ENCODE assay signal across 1 cellular context in the genomic region with DNA sequence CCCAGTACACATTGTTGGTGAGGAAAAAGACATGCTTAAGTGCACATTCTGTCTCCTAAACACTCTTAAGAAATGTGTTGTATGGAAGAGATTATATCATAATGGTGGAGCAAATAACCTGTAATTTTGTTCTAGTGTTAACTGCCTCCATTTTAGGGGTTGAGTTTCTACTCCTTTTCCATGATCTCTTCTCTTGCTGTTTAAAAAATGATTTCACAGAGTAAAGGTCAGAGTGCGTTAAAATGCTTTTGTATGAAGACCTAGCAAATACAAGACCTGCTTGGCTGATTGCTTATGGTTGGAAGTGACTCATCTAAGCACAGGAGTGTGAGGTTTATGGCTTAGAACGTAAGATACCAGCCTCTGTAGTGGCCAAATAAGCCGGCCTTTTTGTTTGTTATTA.
TF ChIP-seq lines count a peak whose summit lies in the region.

No MANE protein-coding gene starts in this region.

TF ChIP-seq in HepG2, 621 proteins besides CTCF, POLR2A, EP300 and RAD21 (continued from another document and continues in another):
- TF ChIP-seq ARID5B (CRISPR knock-in tag; IDR thresholded peaks at IDR 0.05) (peak; percentile 83), PPARG (CRISPR knock-in tag; conservative IDR thresholded peaks at IDR 0.05) (0 out of 2 replicates have a peak, but pooled peaks have one; percentile 34), TBX2 (CRISPR knock-in tag; IDR thresholded peaks at IDR 0.05; ENCODE audit: borderline replicate concordance) (0 out of 2 replicates have a peak, but pooled peaks have one; percentile 33), FOXP1 (IDR thresholded peaks at IDR 0.05) (no peak), FOXP1 (CRISPR knock-in tag; IDR thresholded peaks at IDR 0.05) (peak; percentile 47; the same call in 1 of the 2 replicates), MIXL1 (CRISPR knock-in tag; IDR thresholded peaks at IDR 0.05) (0 out of 2 replicates have a peak, but pooled peaks have one; percentile 20), AHR (CRISPR knock-in tag; IDR thresholded peaks at IDR 0.05) (no peak), THAP11 (CRISPR knock-in tag; IDR thresholded peaks at IDR 0.05) (0 out of 2 replicates have a peak, but pooled peaks have one; percentile 26), HHEX (CRISPR knock-in tag; IDR thresholded peaks at IDR 0.05) (peak; percentile 43; the same call in 1 of the 2 replicates), DMAP1 (CRISPR knock-in tag; IDR thresholded peaks at IDR 0.05) (no peak), HDAC2 (CRISPR knock-in tag; IDR thresholded peaks at IDR 0.05) (0 out of 2 replicates have a peak, but pooled peaks have one; percentile 21), ZGPAT (CRISPR knock-in tag; IDR thresholded peaks at IDR 0.05) (peak; percentile 48; the same call in 1 of the 2 replicates), HNF4A (CRISPR knock-in tag; IDR thresholded peaks at IDR 0.05) (peak; percentile 48; the same call in 1 of the 2 replicates), RERE (CRISPR knock-in tag; IDR thresholded peaks at IDR 0.05; ENCODE audit: low read depth) (peak; percentile 32; the same call in 1 of the 2 replicates), PITX1 (CRISPR knock-in tag; IDR thresholded peaks at IDR 0.05) (0 out of 2 replicates have a peak, but pooled peaks have one; percentile 27), ZEB1 (IDR thresholded peaks at IDR 0.05; ENCODE audit: insufficient replicate concordance, low read depth) (no peak), SALL1 (CRISPR knock-in tag; IDR thresholded peaks at IDR 0.05) (peak; percentile 28; the same call in 1 of the 2 replicates), PAXIP1 (CRISPR knock-in tag; conservative IDR thresholded peaks at IDR 0.05) (peak; percentile 67), KDM6A (CRISPR knock-in tag; IDR thresholded peaks at IDR 0.05; ENCODE audit: low read depth) (0 out of 2 replicates have a peak, but pooled peaks have one; percentile 36), RCOR2 (CRISPR knock-in tag; IDR thresholded peaks at IDR 0.05) (0 out of 2 replicates have a peak, but pooled peaks have one; percentile 25), CREM (IDR thresholded peaks at IDR 0.05) (0 out of 2 replicates have a peak, but pooled peaks have one; percentile 33), CREM (CRISPR knock-in tag; IDR thresholded peaks at IDR 0.05) (no peak), FOSL1 (CRISPR knock-in tag; IDR thresholded peaks at IDR 0.05; ENCODE audit: borderline replicate concordance) (peak; percentile 60; the same call in 1 of the 2 replicates), SOX13 (IDR thresholded peaks at IDR 0.05) (no peak), SOX13 (CRISPR knock-in tag; conservative IDR thresholded peaks at IDR 0.05 in 1 of 2, IDR thresholded peaks at IDR 0.05 in 1 of 2) (peak in 1 of 2 experiments; percentile 54; a peak in 1 of 4 replicates), HDAC1 (CRISPR knock-in tag; IDR thresholded peaks at IDR 0.05) (peak; percentile 29; the same call in 1 of the 2 replicates), ARID3A (IDR thresholded peaks at IDR 0.05; ENCODE audit: low read depth, low read length) (peak; percentile 53; the same call in 1 of the 2 replicates), TCF7 (IDR thresholded peaks at IDR 0.05; ENCODE audit: low read depth) (peak; percentile 69), NFATC3 (CRISPR knock-in tag; IDR thresholded peaks at IDR 0.05) (no peak), NR3C1 (CRISPR knock-in tag; IDR thresholded peaks at IDR 0.05) (no peak), HMG20A (CRISPR knock-in tag; IDR thresholded peaks at IDR 0.05; ENCODE audit: borderline replicate concordance) (peak; percentile 62; the same call in 1 of the 2 replicates), ZMAT3 (CRISPR knock-in tag; conservative IDR thresholded peaks at IDR 0.05) (no peak), GATAD2A (CRISPR knock-in tag; IDR thresholded peaks at IDR 0.05) (peak; percentile 70), NR2F1 (CRISPR knock-in tag; IDR thresholded peaks at IDR 0.05) (peak; percentile 20 to 75; a peak in 2 of 4 replicates), ZNF577 (CRISPR knock-in tag; IDR thresholded peaks at IDR 0.05; ENCODE audit: borderline replicate concordance, low read depth) (no peak)
- TF ChIP-seq, protein P1, sequence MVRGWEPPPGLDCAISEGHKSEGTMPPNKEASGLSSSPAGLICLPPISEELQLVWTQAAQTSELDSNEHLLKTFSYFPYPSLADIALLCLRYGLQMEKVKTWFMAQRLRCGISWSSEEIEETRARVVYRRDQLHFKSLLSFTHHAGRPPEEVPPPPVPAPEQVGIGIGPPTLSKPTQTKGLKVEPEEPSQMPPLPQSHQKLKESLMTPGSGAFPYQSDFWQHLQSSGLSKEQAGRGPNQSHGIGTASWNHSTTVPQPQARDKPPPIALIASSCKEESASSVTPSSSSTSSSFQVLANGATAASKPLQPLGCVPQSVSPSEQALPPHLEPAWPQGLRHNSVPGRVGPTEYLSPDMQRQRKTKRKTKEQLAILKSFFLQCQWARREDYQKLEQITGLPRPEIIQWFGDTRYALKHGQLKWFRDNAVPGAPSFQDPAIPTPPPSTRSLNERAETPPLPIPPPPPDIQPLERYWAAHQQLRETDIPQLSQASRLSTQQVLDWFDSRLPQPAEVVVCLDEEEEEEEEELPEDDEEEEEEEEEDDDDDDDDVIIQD (CRISPR knock-in tag; IDR thresholded peaks at IDR 0.05; ENCODE audit: low read depth): peak; percentile 53; the same call in 1 of the 2 replicates
